ENCODE assay signal across 9 cellular contexts in genomic region chr5:177428574-177429217, GRCh38. TPM values are rescaled to one million over a fixed set of nuclear protein-coding genes. Genes with fewer than 3 reads are reported as not detected.
DNase-seq lines count a peak whose midpoint lies in the region; ATAC-seq, FAIRE-seq and TF ChIP-seq lines count a peak whose summit lies in the region.
"Had no signal": no experiment of that assay in that cellular context is flagged by ENCODE, and none has a peak within 500 bp of the region (broad histone marks: within the 10 kb centered on the region; RNA-seq: fewer than 3 reads in every experiment).

No MANE protein-coding gene starts in this region.

- no peak for TF ChIP-seq POLR2A in K562 (conservative IDR thresholded peaks at IDR 0.05)

- H2AFZ ChIP-seq in Karpas-422 (ENCODE audit: low read length) (no peak overlapping the region), K562 (ENCODE audit: low read depth, low read length) (no peak overlapping the region), neural progenitor cell (replicated peaks) (no peak overlapping the region)

- WGBS in K562 (ENCODE audit: insufficient coverage, low coverage, missing lambda C conversion rate): 42% methylated on average over 10 of the region's 10 CpGs

- no peak overlapping the region for H3K4me3 Mint-ChIP-seq in Calu3 (ENCODE audit: low read depth, unreplicated experiment)
- peak overlapping the region; percentile 70 for H3K4me3 Mint-ChIP-seq in neural progenitor cell

- no peak for DNase-seq in Calu3
- no peak for DNase-seq in Karpas-422
- no peak for DNase-seq in K562 (ENCODE audit: extremely low read depth in 1 of 4, low spot score in 3 of 4)
- DNase-seq in neural progenitor cell (ENCODE audit: low spot score): no peak
- DNase-seq in DMS79 (lab: John Stamatoyannopoulos, UW): no peak
- DNase-seq in DMS53 treated with DMSO at 0.1 percent for 48 hours (lab: John Stamatoyannopoulos, UW; ENCODE audit: unreplicated experiment): no peak
- no peak for DNase-seq in A172 (ENCODE audit: low spot score)
- no peak for DNase-seq in NCI-H1105 treated with DMSO at 0.1 percent for 48 hours (lab: John Stamatoyannopoulos, UW)
- DNase-seq: dorsolateral prefrontal cortex had no signal

- H3K4me2 ChIP-seq in Karpas-422 (ENCODE audit: low read depth, low read length, poor library complexity, severe bottlenecking): peak overlapping the region; percentile 95
- peak overlapping the region; percentile 98 for H3K4me2 ChIP-seq in K562 (ENCODE audit: insufficient read depth, low read length)
- no peak overlapping the region for H3K4me2 ChIP-seq in neural progenitor cell

- peaks cover 16% of the 10 kb centered on the region for H3K36me3 ChIP-seq in Karpas-422 (ENCODE audit: insufficient read depth, low read length)
- H3K36me3 ChIP-seq in K562 (ENCODE audit: control insufficient read depth, insufficient read depth, low read length): peaks cover 65% of the 10 kb centered on the region; the same call in 2 of the 3 replicates
- no peaks in the 10 kb centered on the region for H3K36me3 ChIP-seq in neural progenitor cell

- H3K79me2 ChIP-seq in Karpas-422 (ENCODE audit: low read length) (peaks cover 49% of the 10 kb centered on the region), K562 (ENCODE audit: control insufficient read depth, insufficient read depth, low read length) (peaks cover 50% of the 10 kb centered on the region), neural progenitor cell (ENCODE audit: low read depth) (peaks cover 32% of the 10 kb centered on the region)

- H3K36me3 Mint-ChIP-seq in Calu3 (ENCODE audit: insufficient read depth, unreplicated experiment) (peaks cover 73% of the 10 kb centered on the region), neural progenitor cell (peaks cover 4% of the 10 kb centered on the region)

- FAIRE-seq in K562 (lab: Jason Lieb, UNC): no peak

- intact Hi-C loops in Calu3 (cut with micrococcal nuclease; ENCODE audit: unreplicated experiment): no loop called here
- intact Hi-C loops in K562 (cut with micrococcal nuclease): no loop called here

- CTCF ChIA-PET in Calu3 (lab: Charles Lee): interaction anchor here (0.8 kb wide), 1 partner anchor 17 kb away, joined by 3 read pairs; the partner anchor contains the start of gene PRR7
- CTCF ChIA-PET in K562 (lab: Yijun Ruan, JAX; ENCODE audit: low intra/inter-chr PET ratio): no interaction called here

- no peak for TF ChIP-seq CTCF in Calu3 (IDR thresholded peaks at IDR 0.05; ENCODE audit: unreplicated experiment)
- TF ChIP-seq CTCF in K562 (IDR thresholded peaks at IDR 0.05 in 2 of 3, conservative IDR thresholded peaks at IDR 0.05 in 1 of 3; ENCODE audit: insufficient read depth in 2 of 3, low read depth in 1 of 3, low read length in 3 of 3): no peak
- no peak for TF ChIP-seq CTCF in neural progenitor cell (IDR thresholded peaks at IDR 0.05)

- BruUV-seq in Calu3 (replicated peaks; lab: Mats Ljungman, UMichigan): no TSS peak
- no TSS peak for BruUV-seq in K562 (replicated peaks; lab: Mats Ljungman, UMichigan)

- H3K9ac ChIP-seq in Karpas-422 (ENCODE audit: low read length): peak overlapping the region; percentile 92
- peak overlapping the region; percentile 96 to 97 for H3K9ac ChIP-seq in K562 (ENCODE audit: insufficient read depth in 1 of 2, low read depth in 2 of 2, low read length in 2 of 2)
- no peak overlapping the region for H3K9ac ChIP-seq in neural progenitor cell

- no peak for ATAC-seq in K562

- H3K9me1 ChIP-seq in K562 (ENCODE audit: control insufficient read depth, insufficient read depth, low read length): no peaks in the 10 kb centered on the region

- no peak for TF ChIP-seq EP300 in K562 (IDR thresholded peaks at IDR 0.05; ENCODE audit: low read length)

- H3K27me3 Mint-ChIP-seq in Calu3 (ENCODE audit: unreplicated experiment): peaks cover 12% of the 10 kb centered on the region
- peaks cover 11% of the 10 kb centered on the region for H3K27me3 Mint-ChIP-seq in neural progenitor cell (ENCODE audit: insufficient read depth, low read depth)

- no peaks in the 10 kb centered on the region for H3K9me2 ChIP-seq in Karpas-422 (replicated peaks; ENCODE audit: insufficient read depth, low read length)

- H3K27me3 ChIP-seq in Karpas-422 (ENCODE audit: low read length) (no peaks in the 10 kb centered on the region), K562 (ENCODE audit: control insufficient read depth in 2 of 2, insufficient read depth in 2 of 2, low read length in 2 of 2) (no peaks in the 10 kb centered on the region), neural progenitor cell (no peaks in the 10 kb centered on the region)
- H3K27me3 ChIP-seq: dorsolateral prefrontal cortex had no signal

- in situ Hi-C loops in K562 (cut with MboI): no loop called here

- peak overlapping the region; percentile 84 for H3K27ac ChIP-seq in Karpas-422 (ENCODE audit: low read length)
- peak overlapping the region; percentile 98 for H3K27ac ChIP-seq in K562 (ENCODE audit: extremely low read depth, low read depth, low read length)
- H3K27ac ChIP-seq in neural progenitor cell: no peak overlapping the region

- peaks cover 58% of the 10 kb centered on the region for H3K4me1 ChIP-seq in Karpas-422 (ENCODE audit: low read length)
- H3K4me1 ChIP-seq in K562 (replicated peaks in 1 of 2; ENCODE audit: control insufficient read depth in 2 of 2, insufficient read depth in 2 of 2, low read length in 2 of 2): peaks cover 30 to 73% of the 10 kb centered on the region in 2 experiments
- peaks cover 9% of the 10 kb centered on the region for H3K4me1 ChIP-seq in neural progenitor cell

- no peaks in the 10 kb centered on the region for H3K9me3 Mint-ChIP-seq in Calu3 (ENCODE audit: low read depth, unreplicated experiment)
- H3K9me3 Mint-ChIP-seq in neural progenitor cell: no peaks in the 10 kb centered on the region

- H3K4me1 Mint-ChIP-seq in Calu3 (ENCODE audit: low read depth, unreplicated experiment) (peaks cover 34% of the 10 kb centered on the region), neural progenitor cell (peaks cover 28% of the 10 kb centered on the region)

- TF ChIP-seq RAD21 in K562 (CRISPR knock-in tag; conservative IDR thresholded peaks at IDR 0.05 in 1 of 2, IDR thresholded peaks at IDR 0.05 in 1 of 2): no peak

- H3K4me3 ChIP-seq in Karpas-422 (ENCODE audit: low read length) (peak overlapping the region; percentile 90), K562 (peak overlapping the region; percentile 91), neural progenitor cell (no peak overlapping the region)

- H3K9me3 ChIP-seq in Karpas-422 (ENCODE audit: low read length): no peaks in the 10 kb centered on the region
- H3K9me3 ChIP-seq in K562 (replicated peaks; ENCODE audit: control insufficient read depth, insufficient read depth, low read depth, low read length): no peaks in the 10 kb centered on the region
- H3K9me3 ChIP-seq in neural progenitor cell (ENCODE audit: low read depth): no peaks in the 10 kb centered on the region

- H4K20me1 ChIP-seq in Karpas-422 (ENCODE audit: insufficient read depth, low read depth, low read length): peaks cover 20% of the 10 kb centered on the region; the same call in 1 of the 2 replicates
- H4K20me1 ChIP-seq in K562 (replicated peaks; ENCODE audit: control insufficient read depth, insufficient read depth, low read length): peaks cover 22% of the 10 kb centered on the region; the same call in 1 of the 2 replicates
- peaks cover 33% of the 10 kb centered on the region for H4K20me1 ChIP-seq in neural progenitor cell (ENCODE audit: low read depth)

- H3K27ac Mint-ChIP-seq in Calu3 (ENCODE audit: unreplicated experiment) (peak overlapping the region; percentile 30), neural progenitor cell (peak overlapping the region; percentile 17)

- POLR2A ChIA-PET in K562 (lab: Yijun Ruan, JAX): interaction anchor here (0.6 to 10.8 kb wide), 7 partner anchors 8 to 58 kb away, joined by 3 to 210 read pairs (median 6); partner anchors contain the start of gene PRR7

- H3F3A ChIP-seq in neural progenitor cell (ENCODE audit: low read depth): peaks cover 12% of the 10 kb centered on the region

RNA-seq across cellular contexts. Expression of gene GRK6, which starts 2.2 kb away (rescaled TPM):
- 64.6 and 72.6 TPM in 2 replicates for total RNA-seq in Calu3 (2022)
- 45.5 and 79.1 TPM in 2 replicates for total RNA-seq in Karpas-422 (2014; rRNA removed; shearing (Covaris generic); ENCODE audit: low replicate concordance)
- 102 and 350 TPM in 2 replicates for total RNA-seq in K562 (2011; cell fraction: chromatin; rRNA removed; ENCODE audit: low replicate concordance)
- total RNA-seq in K562 (2011; cell fraction: nucleolus; rRNA removed): 191 and 204 TPM in 2 replicates
- 94.0 and 133 TPM in 2 replicates for total RNA-seq in K562 (2011; cell fraction: nucleoplasm; rRNA removed)
- 89.8 and 100 TPM in 2 replicates for total RNA-seq in K562 (2014; rRNA removed)
- total RNA-seq in K562 (2014; rRNA removed; fragmentation: Illumina TruSeq; extraction: Trizol): 31.2 and 35.7 TPM in 2 replicates
- total RNA-seq in K562 (2015; rRNA removed; fragmentation: Illumina TruSeq; extraction: Trizol): 54.0 and 54.1 TPM in 2 replicates
- 114 and 122 TPM in 2 replicates for total RNA-seq in K562 (2021)
- polyA plus RNA-seq in K562 (2011; rRNA removed): 44.1 and 44.5 TPM in 2 replicates
- 40.2 and 83.8 TPM in 2 replicates for polyA plus RNA-seq in K562 (2011; cell fraction: cytosol; rRNA removed)
- polyA plus RNA-seq in K562 (2011; cell fraction: nucleus; rRNA removed): 80.9 and 141 TPM in 2 replicates
- polyA plus RNA-seq in K562 (2012): 66.8 and 81.9 TPM in 2 replicates
- 39.2 and 69.3 TPM in 2 replicates for polyA plus RNA-seq in K562 (2014; fragmentation: Illumina TruSeq; extraction: Trizol)
- polyA plus RNA-seq in K562 (2014; fragmentation: Nextera tagmentation; extraction: Ambion mirVana): 1 to 10 TPM in 1 of 2 experiments, under 1 TPM in 1; 0.63 to 1.8 TPM
- polyA plus RNA-seq in K562 (2014; rRNA removed): 69.0 and 80.4 TPM in 2 replicates
- polyA minus RNA-seq in K562 (2011; rRNA and poly(A)+ RNA removed): 60.4 and 79.9 TPM in 2 replicates
- polyA minus RNA-seq in K562 (2011; cell fraction: cytosol; rRNA and poly(A)+ RNA removed): 53.3 and 59.0 TPM in 2 replicates
- polyA minus RNA-seq in K562 (2011; cell fraction: nucleus; rRNA and poly(A)+ RNA removed): 78.6 and 92.6 TPM in 2 replicates
- 24.0 and 50.6 TPM in 2 replicates for total RNA-seq in neural progenitor cell (ENCODE audit: low replicate concordance)
- 59.3 and 67.6 TPM in 2 replicates for total RNA-seq in A172 (2014; rRNA removed; shearing (Covaris generic))

RNA-seq across cellular contexts. Expression of gene PRR7, which starts 17.9 kb away (rescaled TPM):
- total RNA-seq in Calu3 (2022): 25.2 and 27.6 TPM in 2 replicates
- 26.8 and 59.4 TPM in 2 replicates for total RNA-seq in Karpas-422 (2014; rRNA removed; shearing (Covaris generic); ENCODE audit: low replicate concordance)
- 1.6 TPM in 1 of 2 replicates, not detected in the other for total RNA-seq in K562 (2011; cell fraction: chromatin; rRNA removed; ENCODE audit: low replicate concordance)
- total RNA-seq in K562 (2011; cell fraction: nucleolus; rRNA removed): 3.3 and 4.7 TPM in 2 replicates
- 1.0 and 1.9 TPM in 2 replicates for total RNA-seq in K562 (2011; cell fraction: nucleoplasm; rRNA removed)
- total RNA-seq in K562 (2014; rRNA removed): 11.3 and 14.9 TPM in 2 replicates
- not detected in 2 replicates for total RNA-seq in K562 (2014; rRNA removed; fragmentation: Illumina TruSeq; extraction: Trizol)
- 0.80 and 1.2 TPM in 2 replicates for total RNA-seq in K562 (2015; rRNA removed; fragmentation: Illumina TruSeq; extraction: Trizol)
- total RNA-seq in K562 (2021): 9.7 and 10.4 TPM in 2 replicates
- polyA plus RNA-seq in K562 (2011; rRNA removed): 0.92 and 1.0 TPM in 2 replicates
- polyA plus RNA-seq in K562 (2011; cell fraction: cytosol; rRNA removed): 3.5 and 22.1 TPM in 2 replicates
- polyA plus RNA-seq in K562 (2011; cell fraction: nucleus; rRNA removed): 3.3 and 7.7 TPM in 2 replicates
- polyA plus RNA-seq in K562 (2012): 2.3 and 4.3 TPM in 2 replicates
- polyA plus RNA-seq in K562 (2014; fragmentation: Illumina TruSeq; extraction: Trizol): 0.24 TPM in 1 of 2 replicates, not detected in the other
- polyA plus RNA-seq in K562 (2014; fragmentation: Nextera tagmentation; extraction: Ambion mirVana): not detected
- 10.9 and 11.2 TPM in 2 replicates for polyA plus RNA-seq in K562 (2014; rRNA removed)
- polyA minus RNA-seq in K562 (2011; rRNA and poly(A)+ RNA removed): not detected in 2 replicates
- 3.3 and 6.1 TPM in 2 replicates for polyA minus RNA-seq in K562 (2011; cell fraction: cytosol; rRNA and poly(A)+ RNA removed)
- polyA minus RNA-seq in K562 (2011; cell fraction: nucleus; rRNA and poly(A)+ RNA removed): 2.1 and 2.6 TPM in 2 replicates
- total RNA-seq in neural progenitor cell (ENCODE audit: low replicate concordance): 4.5 and 31.7 TPM in 2 replicates
- total RNA-seq in A172 (2014; rRNA removed; shearing (Covaris generic)): 58.8 and 72.4 TPM in 2 replicates

RNA-seq across cellular contexts. Expression of gene F12, which starts 19.3 kb away (rescaled TPM):
- total RNA-seq in Calu3 (2022) (14.3 and 20.2 TPM in 2 replicates), K562 (2014; rRNA removed) (13.8 and 23.9 TPM in 2 replicates), K562 (2014; rRNA removed; fragmentation: Illumina TruSeq; extraction: Trizol) (0.80 and 1.1 TPM in 2 replicates), K562 (2015; rRNA removed; fragmentation: Illumina TruSeq; extraction: Trizol) (3.6 and 4.7 TPM in 2 replicates), K562 (2021) (18.3 and 22.6 TPM in 2 replicates), neural progenitor cell (ENCODE audit: low replicate concordance) (2.0 TPM in 1 of 2 replicates, not detected in the other)
- 6.0 and 6.5 TPM in 2 replicates for total RNA-seq in Karpas-422 (2014; rRNA removed; shearing (Covaris generic); ENCODE audit: low replicate concordance)
- total RNA-seq in K562 (2011; cell fraction: chromatin; rRNA removed; ENCODE audit: low replicate concordance): 2.4 and 7.8 TPM in 2 replicates
- total RNA-seq in K562 (2011; cell fraction: nucleolus; rRNA removed): 12.2 and 13.2 TPM in 2 replicates
- 5.8 and 6.0 TPM in 2 replicates for total RNA-seq in K562 (2011; cell fraction: nucleoplasm; rRNA removed)
- polyA plus RNA-seq in K562 (2011; rRNA removed) (6.1 and 9.7 TPM in 2 replicates), K562 (2014; fragmentation: Illumina TruSeq; extraction: Trizol) (0.59 and 2.7 TPM in 2 replicates), K562 (2014; fragmentation: Nextera tagmentation; extraction: Ambion mirVana) (1 to 10 TPM in 1 of 2 experiments, under 1 TPM in 1; 0.91 to 1.3 TPM), K562 (2014; rRNA removed) (14.3 and 14.9 TPM in 2 replicates)
- polyA plus RNA-seq in K562 (2011; cell fraction: cytosol; rRNA removed): 11.4 and 33.1 TPM in 2 replicates
- 19.4 and 31.1 TPM in 2 replicates for polyA plus RNA-seq in K562 (2011; cell fraction: nucleus; rRNA removed)
- 15.5 and 16.0 TPM in 2 replicates for polyA plus RNA-seq in K562 (2012)
- polyA minus RNA-seq in K562 (2011; rRNA and poly(A)+ RNA removed): 0.63 and 1.6 TPM in 2 replicates
- 8.3 and 17.7 TPM in 2 replicates for polyA minus RNA-seq in K562 (2011; cell fraction: cytosol; rRNA and poly(A)+ RNA removed)
- 3.9 and 6.0 TPM in 2 replicates for polyA minus RNA-seq in K562 (2011; cell fraction: nucleus; rRNA and poly(A)+ RNA removed)
- 5.6 and 11.3 TPM in 2 replicates for total RNA-seq in A172 (2014; rRNA removed; shearing (Covaris generic))

RNA-seq across cellular contexts. Expression of gene PFN3, which starts 28.2 kb away (rescaled TPM):
- total RNA-seq in Calu3 (2022): not detected in 2 replicates
- total RNA-seq in Karpas-422 (2014; rRNA removed; shearing (Covaris generic); ENCODE audit: low replicate concordance): not detected in 2 replicates
- total RNA-seq in K562 (2011; cell fraction: chromatin; rRNA removed; ENCODE audit: low replicate concordance): not detected in 2 replicates
- total RNA-seq in K562 (2011; cell fraction: nucleolus; rRNA removed): not detected in 2 replicates
- not detected in 2 replicates for total RNA-seq in K562 (2011; cell fraction: nucleoplasm; rRNA removed)
- total RNA-seq in K562 (2014; rRNA removed): not detected in 2 replicates
- total RNA-seq in K562 (2014; rRNA removed; fragmentation: Illumina TruSeq; extraction: Trizol): not detected in 2 replicates
- not detected in 2 replicates for total RNA-seq in K562 (2015; rRNA removed; fragmentation: Illumina TruSeq; extraction: Trizol)
- not detected in 2 replicates for total RNA-seq in K562 (2021)
- polyA plus RNA-seq in K562 (2011; rRNA removed): not detected in 2 replicates
- not detected in 2 replicates for polyA plus RNA-seq in K562 (2011; cell fraction: cytosol; rRNA removed)
- polyA plus RNA-seq in K562 (2011; cell fraction: nucleus; rRNA removed): not detected in 2 replicates
- polyA plus RNA-seq in K562 (2012): not detected in 2 replicates
- not detected in 2 replicates for polyA plus RNA-seq in K562 (2014; fragmentation: Illumina TruSeq; extraction: Trizol)
- polyA plus RNA-seq in K562 (2014; fragmentation: Nextera tagmentation; extraction: Ambion mirVana): not detected
- polyA plus RNA-seq in K562 (2014; rRNA removed): not detected in 2 replicates
- not detected in 2 replicates for polyA minus RNA-seq in K562 (2011; rRNA and poly(A)+ RNA removed)
- polyA minus RNA-seq in K562 (2011; cell fraction: cytosol; rRNA and poly(A)+ RNA removed): not detected in 2 replicates
- polyA minus RNA-seq in K562 (2011; cell fraction: nucleus; rRNA and poly(A)+ RNA removed): 0.67 TPM in 1 of 2 replicates, not detected in the other
- not detected in 2 replicates for total RNA-seq in neural progenitor cell (ENCODE audit: low replicate concordance)
- not detected in 2 replicates for total RNA-seq in A172 (2014; rRNA removed; shearing (Covaris generic))
- total RNA-seq: dorsolateral prefrontal cortex had no signal

RNA-seq across cellular contexts. Expression of gene SLC34A1, which starts 44.5 kb away (rescaled TPM):
- 0.19 and 0.64 TPM in 2 replicates for total RNA-seq in Calu3 (2022)
- not detected in 2 replicates for total RNA-seq in Karpas-422 (2014; rRNA removed; shearing (Covaris generic); ENCODE audit: low replicate concordance)
- 0.09 TPM in 1 of 2 replicates, not detected in the other for total RNA-seq in K562 (2011; cell fraction: chromatin; rRNA removed; ENCODE audit: low replicate concordance)
- total RNA-seq in K562 (2011; cell fraction: nucleolus; rRNA removed): not detected in 2 replicates
- total RNA-seq in K562 (2011; cell fraction: nucleoplasm; rRNA removed): not detected in 2 replicates
- total RNA-seq in K562 (2014; rRNA removed): not detected in 2 replicates
- not detected in 2 replicates for total RNA-seq in K562 (2014; rRNA removed; fragmentation: Illumina TruSeq; extraction: Trizol)
- not detected in 2 replicates for total RNA-seq in K562 (2015; rRNA removed; fragmentation: Illumina TruSeq; extraction: Trizol)
- not detected in 2 replicates for total RNA-seq in K562 (2021)
- not detected in 2 replicates for polyA plus RNA-seq in K562 (2011; rRNA removed)
- polyA plus RNA-seq in K562 (2011; cell fraction: cytosol; rRNA removed): not detected in 2 replicates
- polyA plus RNA-seq in K562 (2011; cell fraction: nucleus; rRNA removed): not detected in 2 replicates
- not detected in 2 replicates for polyA plus RNA-seq in K562 (2012)
- polyA plus RNA-seq in K562 (2014; fragmentation: Illumina TruSeq; extraction: Trizol): not detected in 2 replicates
- not detected for polyA plus RNA-seq in K562 (2014; fragmentation: Nextera tagmentation; extraction: Ambion mirVana)
- polyA plus RNA-seq in K562 (2014; rRNA removed): not detected in 2 replicates
- not detected in 2 replicates for polyA minus RNA-seq in K562 (2011; rRNA and poly(A)+ RNA removed)
- not detected in 2 replicates for polyA minus RNA-seq in K562 (2011; cell fraction: cytosol; rRNA and poly(A)+ RNA removed)
- polyA minus RNA-seq in K562 (2011; cell fraction: nucleus; rRNA and poly(A)+ RNA removed): not detected in 2 replicates
- not detected in 2 replicates for total RNA-seq in neural progenitor cell (ENCODE audit: low replicate concordance)
- 0.05 TPM in 1 of 2 replicates, not detected in the other for total RNA-seq in A172 (2014; rRNA removed; shearing (Covaris generic))
- total RNA-seq: dorsolateral prefrontal cortex had no signal
